Comparison of ENCODE assay signal across 8 cellular contexts in the genomic region with DNA sequence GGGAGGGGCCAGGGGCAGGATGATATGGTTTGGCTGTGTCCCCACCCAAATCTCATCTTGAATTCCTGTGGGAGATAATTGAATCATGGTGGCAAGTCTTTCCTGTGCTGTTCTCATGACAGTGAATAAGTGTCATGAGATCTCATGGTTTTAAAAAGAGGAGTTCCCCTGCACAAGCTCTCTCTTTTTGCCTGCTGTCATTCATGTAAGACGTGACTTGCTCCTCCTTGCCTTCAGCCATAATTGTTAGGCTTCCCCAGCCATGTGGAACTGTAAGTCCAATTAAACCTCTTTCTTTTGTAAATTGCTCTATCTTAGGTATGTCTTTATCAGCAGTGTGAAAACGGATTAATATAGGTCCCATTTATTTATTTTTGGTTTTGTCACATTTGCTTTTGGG. TPM values are rescaled to one million over a fixed set of nuclear protein-coding genes. Genes with fewer than 3 reads are reported as not detected.
"Had no signal": no experiment of that assay in that cellular context is flagged by ENCODE, and none has a peak within 500 bp of the region (broad histone marks: within the 10 kb centered on the region; RNA-seq: fewer than 3 reads in every experiment).

No MANE protein-coding gene starts in this region.

RNA-seq across cellular contexts. Expression of gene CCR4, which starts 20.2 kb away (rescaled TPM):
- total RNA-seq: astrocyte, body of pancreas, bronchial epithelial cell, cardiac muscle cell, cardiac septum, cerebellum, chondrocyte had no signal
- polyA plus RNA-seq: aorta, cardiac muscle cell had no signal
